ENCODE assay signal across 8 cellular contexts in the genomic region with DNA sequence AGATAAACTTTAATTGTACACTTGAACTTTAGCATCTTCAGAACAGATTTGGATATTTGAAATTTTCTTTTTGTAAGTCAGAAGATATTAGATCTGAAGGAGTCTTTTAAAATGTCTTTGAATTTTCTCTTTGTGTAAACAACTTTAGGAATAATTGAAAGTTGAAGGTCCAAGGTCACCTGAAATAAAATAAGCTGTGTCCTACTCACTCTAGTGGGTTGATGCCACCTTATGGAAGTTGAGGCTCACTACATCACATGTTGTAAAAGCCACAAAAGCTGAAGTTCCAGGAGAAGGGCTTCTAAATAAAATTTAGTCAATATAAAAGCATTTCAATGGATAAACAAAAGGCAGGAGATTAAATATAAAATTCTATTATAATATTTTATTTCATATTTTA.
A peak's percentile ranks its signal among the peaks of the same experiment; 100 is the strongest.
DNase-seq lines count a peak whose midpoint lies in the region; ATAC-seq and TF ChIP-seq lines count a peak whose summit lies in the region.

No MANE protein-coding gene starts in this region.

- in situ Hi-C loops in transverse colon (cut with MboI; ENCODE audit: low pct_ligation_motif_present in 1 of 4, low pct_unique_long_range_greater_than_20kb in 1 of 4, low sequenced_read_pairs in 3 of 4): no loop called here

- CTCF ChIA-PET in T-cell (lab: Charles Lee): interaction anchor here in 1 of 2 donors (0.9 kb wide), 1 partner anchor 10 kb away, joined by 6 read pairs; no protein-coding TSS in a partner anchor

- no peaks in the 10 kb centered on the region for H3K4me1 ChIP-seq in RWPE2 (ENCODE audit: insufficient read depth, poor library complexity, severe bottlenecking)
- H3K4me1 ChIP-seq in iPS DF 6.9 (ENCODE audit: control insufficient read depth, insufficient read depth, low read length): no peaks in the 10 kb centered on the region
- H3K4me1 ChIP-seq in transverse colon: no peaks in the 10 kb centered on the region

- intact Hi-C loops in transverse colon (cut with DNase I; ENCODE audit: low total_unique reads): no loop called here

- no peak overlapping the region for H3K4me3 ChIP-seq in RWPE2 (ENCODE audit: severe bottlenecking)
- no peak overlapping the region for H3K4me3 ChIP-seq in iPS DF 6.9 (ENCODE audit: low read length)
- no peak overlapping the region for H3K4me3 ChIP-seq in transverse colon

- H3K9me3 ChIP-seq in RWPE2 (ENCODE audit: severe bottlenecking): no peaks in the 10 kb centered on the region
- no peaks in the 10 kb centered on the region for H3K9me3 ChIP-seq in iPS DF 6.9 (ENCODE audit: control insufficient read depth, insufficient read depth, low read length)
- H3K9me3 ChIP-seq in transverse colon: no peaks in the 10 kb centered on the region

- no peak for TF ChIP-seq EP300 in transverse colon (IDR thresholded peaks at IDR 0.05; ENCODE audit: low read depth)

- no peak overlapping the region for H3K27ac ChIP-seq in RWPE2 (ENCODE audit: poor library complexity, severe bottlenecking)
- no peak overlapping the region for H3K27ac ChIP-seq in iPS DF 6.9 (ENCODE audit: low read length)
- H3K27ac ChIP-seq in transverse colon: no peak overlapping the region

- ATAC-seq in GM18519 (IDR thresholded peaks at IDR 0.05; ENCODE audit: low FRiP score, unreplicated experiment): peak; percentile 73
- ATAC-seq in HG03354 (IDR thresholded peaks at IDR 0.05; ENCODE audit: poor library complexity, severe bottlenecking, unreplicated experiment): peak; percentile 86
- ATAC-seq in RWPE2 (ENCODE audit: low read depth): peak; percentile 66
- ATAC-seq in T-cell (replicated peaks in 1 of 4): no peak
- ATAC-seq in activated T-cell treated with anti-CD3 and anti-CD28 coated beads, Interleukin-2, amount 50 U/mL, for 4 hours: no peak

- H3K9me3 Mint-ChIP-seq in T-cell: no peaks in the 10 kb centered on the region
- H3K9me3 Mint-ChIP-seq in activated T-cell treated with anti-CD3 and anti-CD28 coated beads, Interleukin-2, amount 50 U/mL, for 4 hours: no peaks in the 10 kb centered on the region

- no peak for TF ChIP-seq POLR2A in transverse colon (IDR thresholded peaks at IDR 0.05)

- TF ChIP-seq CTCF in RWPE2 (IDR thresholded peaks at IDR 0.05; ENCODE audit: poor library complexity, severe bottlenecking) (peak; percentile 73), transverse colon (IDR thresholded peaks at IDR 0.05) (peak in 2 of 5 experiments; percentile 18 to 28)

- no peak overlapping the region for H3K4me3 Mint-ChIP-seq in T-cell
- no peak overlapping the region for H3K4me3 Mint-ChIP-seq in activated T-cell treated with anti-CD3 and anti-CD28 coated beads, Interleukin-2, amount 50 U/mL, for 4 hours

- H3K36me3 ChIP-seq in RWPE2 (ENCODE audit: low read depth): no peaks in the 10 kb centered on the region
- H3K36me3 ChIP-seq in iPS DF 6.9 (ENCODE audit: control insufficient read depth, insufficient read depth, low read length): no peaks in the 10 kb centered on the region
- H3K36me3 ChIP-seq in transverse colon: no peaks in the 10 kb centered on the region

- H3K4me1 Mint-ChIP-seq in T-cell: no peaks in the 10 kb centered on the region
- H3K4me1 Mint-ChIP-seq in activated T-cell treated with anti-CD3 and anti-CD28 coated beads, Interleukin-2, amount 50 U/mL, for 4 hours (ENCODE audit: low read depth): no peaks in the 10 kb centered on the region

- H3K27me3 ChIP-seq in RWPE2 (ENCODE audit: insufficient read depth, poor library complexity, severe bottlenecking): no peaks in the 10 kb centered on the region
- no peaks in the 10 kb centered on the region for H3K27me3 ChIP-seq in iPS DF 6.9 (ENCODE audit: control insufficient read depth, insufficient read depth, low read length)
- H3K27me3 ChIP-seq in transverse colon: no peaks in the 10 kb centered on the region

- no peaks in the 10 kb centered on the region for H3K36me3 Mint-ChIP-seq in T-cell
- no peaks in the 10 kb centered on the region for H3K36me3 Mint-ChIP-seq in activated T-cell treated with anti-CD3 and anti-CD28 coated beads, Interleukin-2, amount 50 U/mL, for 4 hours (ENCODE audit: insufficient read depth)

- DNase-seq in AG20443 (ENCODE audit: low spot score) (peak; percentile 11), RWPE2 (ENCODE audit: low spot score) (no peak), iPS DF 6.9 (ENCODE audit: low read depth, low spot score) (peak; percentile 7), T-cell (no peak), transverse colon (no peak)
- DNase-seq in activated T-cell treated with anti-CD3 and anti-CD28 coated beads, Interleukin-2, amount 50 U/mL, for 4 hours: no peak

- H3K27me3 Mint-ChIP-seq in T-cell: peaks cover 3 to 6% of the 10 kb centered on the region in 2 donors
- H3K27me3 Mint-ChIP-seq in activated T-cell treated with anti-CD3 and anti-CD28 coated beads, Interleukin-2, amount 50 U/mL, for 4 hours (ENCODE audit: low read depth): peaks cover 2% of the 10 kb centered on the region

- POLR2A ChIA-PET in T-cell (lab: Charles Lee): interaction anchor here in 1 of 2 donors (0.6 kb wide), 1 partner anchor 1376 kb away, joined by 3 read pairs; no protein-coding TSS in a partner anchor

- H3K27ac Mint-ChIP-seq in T-cell: no peak overlapping the region

Comparison
In these comparisons a context has a peak if more than half of its experiments do, and no peak if none do; other contexts are left out.
1. DNase-seq: peak in AG20443 (single experiment) and iPS DF 6.9 (single experiment); none in RWPE2 (single experiment), T-cell (0 of 34), activated T-cell treated with anti-CD3 and anti-CD28 coated beads, Interleukin-2, amount 50 U/mL, for 4 hours (single experiment) and transverse colon (single experiment).
2. ATAC-seq: peak in GM18519 (single experiment), HG03354 (single experiment) and RWPE2 (single experiment); none in T-cell (0 of 4) and activated T-cell treated with anti-CD3 and anti-CD28 coated beads, Interleukin-2, amount 50 U/mL, for 4 hours (0 of 2).